Comparison of ENCODE assay signal across 9 cellular contexts in genomic region chr10:85612378-85612775, GRCh38.
DNase-seq lines count a peak whose midpoint lies in the region; ATAC-seq and TF ChIP-seq lines count a peak whose summit lies in the region.
"Had no signal": no experiment of that assay in that cellular context is flagged by ENCODE, and none has a peak within 500 bp of the region (broad histone marks: within the 10 kb centered on the region; RNA-seq: fewer than 3 reads in every experiment).

No MANE protein-coding gene starts in this region.

- intact Hi-C loops in CD4-positive, alpha-beta T cell (cut with DNase I, micrococcal nuclease): loop anchor here (2.0 to 10.0 kb wide), 4 partner anchors 18 to 1280 kb away; partner anchors contain the start of gene WAPL (in 1 of the 2)
- intact Hi-C loops in activated T-helper 2 cell treated with anti-CD3 and anti-CD28 coated beads, Interferon-gamma antibody, Interleukin-2, Interleukin-4, amounts not matched to agents 10 μg/mL and 5 μg/mL and 100 μg/mL, durations not matched to agents 14 hours and 24 hours and 36 hours (cut with micrococcal nuclease): loop anchor here (10.0 kb wide), 1 partner anchor 1928 kb away; no protein-coding TSS in a partner anchor
- intact Hi-C loops in posterior cingulate gyrus (cut with DNase I): no loop called here

- no peak for TF ChIP-seq CTCF in CD4-positive, alpha-beta T cell (IDR thresholded peaks at IDR 0.05)

- H3K36me3 Mint-ChIP-seq in CD4-positive, alpha-beta T cell (ENCODE audit: low read depth): no peaks in the 10 kb centered on the region
- no peaks in the 10 kb centered on the region for H3K36me3 Mint-ChIP-seq in activated T-helper 2 cell treated with anti-CD3 and anti-CD28 coated beads, Interferon-gamma antibody, Interleukin-2, Interleukin-4, amounts not matched to agents 10 μg/mL and 5 μg/mL and 100 μg/mL, durations not matched to agents 14 hours and 24 hours and 36 hours (ENCODE audit: low read depth)

- peak overlapping the region; percentile 77 for H3K27ac Mint-ChIP-seq in CD4-positive, alpha-beta T cell
- H3K27ac Mint-ChIP-seq in activated T-helper 2 cell treated with anti-CD3 and anti-CD28 coated beads, Interferon-gamma antibody, Interleukin-2, Interleukin-4, amounts not matched to agents 10 μg/mL and 5 μg/mL and 100 μg/mL, durations not matched to agents 14 hours and 24 hours and 36 hours: peak overlapping the region; percentile 64

- H3K4me3 Mint-ChIP-seq in CD4-positive, alpha-beta T cell: peak overlapping the region; percentile 78
- H3K4me3 Mint-ChIP-seq in activated T-helper 2 cell treated with anti-CD3 and anti-CD28 coated beads, Interferon-gamma antibody, Interleukin-2, Interleukin-4, amounts not matched to agents 10 μg/mL and 5 μg/mL and 100 μg/mL, durations not matched to agents 14 hours and 24 hours and 36 hours (ENCODE audit: low read depth): peak overlapping the region; percentile 61

- POLR2A ChIA-PET in CD4-positive, alpha-beta T cell (lab: Charles Lee): interaction anchor here (0.6 to 3.0 kb wide), 7 partner anchors 9 to 789 kb away, joined by 4 to 28 read pairs (median 6); no protein-coding TSS in a partner anchor

- CTCF ChIA-PET in CD4-positive, alpha-beta T cell (lab: Charles Lee): no interaction called here

- H3K27ac ChIP-seq in CD4-positive, alpha-beta T cell (ENCODE audit: low read depth, low read length): no peak overlapping the region
- H3K27ac ChIP-seq in SJCRH30: no peak overlapping the region
- H3K27ac ChIP-seq: SK-N-MC had no signal

- H3K36me3 ChIP-seq in SJCRH30: no peaks in the 10 kb centered on the region

- ATAC-seq in CD4-positive, alpha-beta T cell (ENCODE audit: poor library complexity): peak; percentile 90
- peak; percentile 96 for ATAC-seq in GM21381 (IDR thresholded peaks at IDR 0.05; ENCODE audit: unreplicated experiment)
- peak; percentile 91 for ATAC-seq in HG03520 (IDR thresholded peaks at IDR 0.05; ENCODE audit: unreplicated experiment)

- H3K4me1 Mint-ChIP-seq in CD4-positive, alpha-beta T cell (ENCODE audit: low read depth): peaks cover 76% of the 10 kb centered on the region
- peaks cover 38% of the 10 kb centered on the region for H3K4me1 Mint-ChIP-seq in activated T-helper 2 cell treated with anti-CD3 and anti-CD28 coated beads, Interferon-gamma antibody, Interleukin-2, Interleukin-4, amounts not matched to agents 10 μg/mL and 5 μg/mL and 100 μg/mL, durations not matched to agents 14 hours and 24 hours and 36 hours (ENCODE audit: low read depth)

- no peak overlapping the region for H3K4me3 ChIP-seq in SJCRH30
- H3K4me3 ChIP-seq: SK-N-MC had no signal

- H3K4me1 ChIP-seq in SJCRH30: no peaks in the 10 kb centered on the region

- no peaks in the 10 kb centered on the region for H3K27me3 Mint-ChIP-seq in CD4-positive, alpha-beta T cell
- peaks cover 20% of the 10 kb centered on the region for H3K27me3 Mint-ChIP-seq in activated T-helper 2 cell treated with anti-CD3 and anti-CD28 coated beads, Interferon-gamma antibody, Interleukin-2, Interleukin-4, amounts not matched to agents 10 μg/mL and 5 μg/mL and 100 μg/mL, durations not matched to agents 14 hours and 24 hours and 36 hours (ENCODE audit: low read depth)

- no peaks in the 10 kb centered on the region for H3K27me3 ChIP-seq in CD4-positive, alpha-beta T cell (ENCODE audit: control insufficient read depth, insufficient read depth, low read length)
- no peaks in the 10 kb centered on the region for H3K27me3 ChIP-seq in SJCRH30

- no peaks in the 10 kb centered on the region for H3K9me3 ChIP-seq in CD4-positive, alpha-beta T cell (ENCODE audit: control insufficient read depth, low read length)
- no peaks in the 10 kb centered on the region for H3K9me3 ChIP-seq in SJCRH30 (replicated peaks)

- peak in 9 of 10 experiments; percentile 17 to 59 (median 32) for DNase-seq in CD4-positive, alpha-beta T cell
- DNase-seq in activated T-helper 2 cell treated with anti-CD3 and anti-CD28 coated beads, Interferon-gamma antibody, Interleukin-2, Interleukin-4, amounts not matched to agents 10 μg/mL and 5 μg/mL and 100 μg/mL, durations not matched to agents 14 hours and 24 hours and 36 hours (ENCODE audit: low spot score): peak; percentile 46
- DNase-seq in SJCRH30 (no peak), GM19238 (ENCODE audit: insufficient read length, low spot score) (no peak), DMS53 treated with DMSO at 0.1 percent for 48 hours (lab: John Stamatoyannopoulos, UW; ENCODE audit: unreplicated experiment) (no peak), posterior cingulate gyrus (no peak)

- H3K9me3 Mint-ChIP-seq in CD4-positive, alpha-beta T cell: no peaks in the 10 kb centered on the region
- no peaks in the 10 kb centered on the region for H3K9me3 Mint-ChIP-seq in activated T-helper 2 cell treated with anti-CD3 and anti-CD28 coated beads, Interferon-gamma antibody, Interleukin-2, Interleukin-4, amounts not matched to agents 10 μg/mL and 5 μg/mL and 100 μg/mL, durations not matched to agents 14 hours and 24 hours and 36 hours

Comparison
In these comparisons a context has a peak if more than half of its experiments do, and no peak if none do; other contexts are left out.
1. DNase-seq: peak in CD4-positive, alpha-beta T cell (9 of 10) and activated T-helper 2 cell treated with anti-CD3 and anti-CD28 coated beads, Interferon-gamma antibody, Interleukin-2, Interleukin-4, amounts not matched to agents 10 μg/mL and 5 μg/mL and 100 μg/mL, durations not matched to agents 14 hours and 24 hours and 36 hours (single experiment); none in SJCRH30 (0 of 2), GM19238 (single experiment), DMS53 treated with DMSO at 0.1 percent for 48 hours (single experiment) and posterior cingulate gyrus (0 of 10).
2. Peak in every context shown above with its lines, with median percentiles within 50 percentile points of each other: ATAC-seq.